8 cellular contexts compared by ENCODE assay signal in the genomic region with DNA sequence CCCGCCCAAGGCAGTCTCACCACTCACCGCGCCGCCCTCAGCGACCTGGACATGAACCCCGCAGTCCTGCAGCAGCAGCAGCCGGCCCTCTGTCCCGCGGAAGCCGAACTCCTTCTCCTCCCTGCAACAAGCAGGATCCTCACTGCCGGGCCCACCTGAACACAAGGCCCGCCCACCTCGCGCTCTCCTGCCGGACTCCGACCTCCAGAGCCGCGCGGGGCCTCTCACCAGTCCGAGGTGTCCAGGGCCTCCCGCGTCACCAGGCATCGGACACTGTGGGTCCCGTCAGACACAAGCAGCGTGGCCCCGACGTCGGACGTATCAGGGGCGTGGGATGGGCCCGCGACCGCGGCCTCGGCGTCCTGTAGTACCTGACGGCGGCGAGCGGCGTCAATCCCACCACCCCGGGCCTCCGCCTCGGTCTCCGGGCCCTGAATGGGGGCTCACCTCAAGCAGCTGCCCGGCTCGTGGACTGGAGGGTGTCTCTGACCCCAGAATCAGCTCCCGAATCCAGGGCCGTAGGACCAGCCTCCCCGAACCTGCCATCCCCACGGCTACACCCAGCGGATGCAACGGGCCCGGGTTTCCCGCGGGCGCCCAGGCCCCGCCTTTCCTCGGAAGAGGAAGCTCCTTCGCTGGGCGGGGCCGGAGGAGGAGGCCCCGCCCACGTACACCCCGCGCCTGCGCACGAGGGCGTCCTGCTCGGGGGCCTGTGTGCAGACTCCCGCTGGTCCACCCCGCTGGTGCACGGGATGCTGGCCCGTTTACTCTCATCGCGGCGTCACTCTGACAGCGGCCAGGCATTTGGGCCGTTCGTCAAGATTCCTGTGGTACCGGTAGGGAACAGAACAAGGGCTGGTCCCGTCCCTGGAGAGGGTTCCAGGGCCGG. TPM values are rescaled to one million over a fixed set of nuclear protein-coding genes. Genes with fewer than 3 reads are reported as not detected.
A peak's percentile ranks its signal among the peaks of the same experiment; 100 is the strongest.
DNase-seq lines count a peak whose midpoint lies in the region; ATAC-seq, FAIRE-seq and TF ChIP-seq lines count a peak whose summit lies in the region.

A gene (minus strand): TSS at position 586 of the 889 bp plus-strand sequence. CDS start 40 bp downstream, at position 546.

- 0 out of 2 replicates have a peak, but pooled peaks cover 4% of the 10 kb centered on the region for H3K36me3 Mint-ChIP-seq in WTC11

- peak within 1 kb of the TSS; percentile 73 for H2AFZ ChIP-seq in ACC112 (ENCODE audit: low read length, unreplicated experiment)

- peaks cover 18% of the 10 kb centered on the region for H3K4me1 Mint-ChIP-seq in WTC11

- H3K27ac Mint-ChIP-seq in WTC11, result peak within 1 kb of the TSS; percentile 98

- H3K27me3 Mint-ChIP-seq in WTC11 (ENCODE audit: low read depth), result peaks cover 12% of the 10 kb centered on the region

- H3K4me3 ChIP-seq in ACC112 (ENCODE audit: low read depth, low read length) (peak within 1 kb of the TSS; percentile 85), bronchial epithelial cell (ENCODE audit: low read depth, low read length) (peak within 1 kb of the TSS; percentile 98)

- POLR2A ChIA-PET in WTC11 (lab: Charles Lee), result interaction anchor here (1.0 to 2.5 kb wide), 4 partner anchors 12 to 276 kb away, joined by 3 to 9 read pairs (median 4); no protein-coding TSS in a partner anchor

- peak within 1 kb of the TSS; percentile 83 for H3K27ac ChIP-seq in ACC112 (ENCODE audit: low read depth, low read length)

- peak; percentile 85 for DNase-seq in NCI-H2196 (lab: John Stamatoyannopoulos, UW; ENCODE audit: unreplicated experiment)
- peak; percentile 90 for DNase-seq in WTC11 (ENCODE audit: low spot score)
- peak; percentile 78 for DNase-seq in bronchial epithelial cell (ENCODE audit: low read depth)
- peak; percentile 97 for DNase-seq in iPS-NIHi7 (ENCODE audit: extremely low spot score)
- peak; percentile 73 for DNase-seq in smooth muscle cell of the brain vasculature (ENCODE audit: low read depth, low spot score)

- H3K27me3 ChIP-seq in ACC112 (ENCODE audit: insufficient read depth, low read length), result peaks cover under 1% of the 10 kb centered on the region; the same call in 1 of the 2 replicates
- no peaks in the 10 kb centered on the region for H3K27me3 ChIP-seq in bronchial epithelial cell (ENCODE audit: control insufficient read depth, insufficient read depth, low read length)

- TF ChIP-seq CTCF in WTC11 (IDR thresholded peaks at IDR 0.05) (no peak), bronchial epithelial cell (IDR thresholded peaks at IDR 0.05; ENCODE audit: insufficient read depth, low read length, severe bottlenecking) (no peak)

- H3K4me3 Mint-ChIP-seq in WTC11, result peak within 1 kb of the TSS; percentile 91

- CTCF ChIA-PET in WTC11 (lab: Charles Lee), result interaction anchor here (0.8 to 10.3 kb wide), 19 partner anchors 11 to 405 kb away, joined by 3 to 137 read pairs (median 6); a partner anchor contains a TSS

- H3K79me2 ChIP-seq in ACC112 (ENCODE audit: control insufficient read depth, insufficient read depth, low read length, unreplicated experiment), result no peaks in the 10 kb centered on the region

- H3K9me3 Mint-ChIP-seq in WTC11, result no peaks in the 10 kb centered on the region

- H3K36me3 ChIP-seq in ACC112 (ENCODE audit: insufficient read depth, low read length), result no peaks in the 10 kb centered on the region
- peaks cover 7% of the 10 kb centered on the region for H3K36me3 ChIP-seq in bronchial epithelial cell (ENCODE audit: control insufficient read depth, insufficient read depth, low read length)

- ATAC-seq in GM18520 (IDR thresholded peaks at IDR 0.05; ENCODE audit: unreplicated experiment), result peak; percentile 55
- peak; percentile 31 for ATAC-seq in HG03060 (IDR thresholded peaks at IDR 0.05; ENCODE audit: low read depth, unreplicated experiment)
- peak; percentile 50 for ATAC-seq in WTC11

- FAIRE-seq in bronchial epithelial cell (lab: Jason Lieb, UNC), result no peak

- peaks cover 4% of the 10 kb centered on the region for H3K4me1 ChIP-seq in ACC112 (ENCODE audit: control insufficient read depth, insufficient read depth, low read length, unreplicated experiment)

TF ChIP-seq in WTC11, 78 proteins besides CTCF, POLR2A, EP300 and RAD21 (continues in another document):
- TF ChIP-seq FOXP1 (CRISPR knock-in tag; IDR thresholded peaks at IDR 0.05; ENCODE audit: borderline replicate concordance), result 0 out of 2 replicates have a peak, but pooled peaks have one; percentile 32
- TF ChIP-seq, protein P1, sequence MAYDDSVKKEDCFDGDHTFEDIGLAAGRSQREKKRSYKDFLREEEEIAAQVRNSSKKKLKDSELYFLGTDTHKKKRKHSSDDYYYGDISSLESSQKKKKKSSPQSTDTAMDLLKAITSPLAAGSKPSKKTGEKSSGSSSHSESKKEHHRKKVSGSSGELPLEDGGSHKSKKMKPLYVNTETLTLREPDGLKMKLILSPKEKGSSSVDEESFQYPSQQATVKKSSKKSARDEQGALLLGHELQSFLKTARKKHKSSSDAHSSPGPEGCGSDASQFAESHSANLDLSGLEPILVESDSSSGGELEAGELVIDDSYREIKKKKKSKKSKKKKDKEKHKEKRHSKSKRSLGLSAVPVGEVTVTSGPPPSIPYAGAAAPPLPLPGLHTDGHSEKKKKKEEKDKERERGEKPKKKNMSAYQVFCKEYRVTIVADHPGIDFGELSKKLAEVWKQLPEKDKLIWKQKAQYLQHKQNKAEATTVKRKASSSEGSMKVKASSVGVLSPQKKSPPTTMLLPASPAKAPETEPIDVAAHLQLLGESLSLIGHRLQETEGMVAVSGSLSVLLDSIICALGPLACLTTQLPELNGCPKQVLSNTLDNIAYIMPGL (CRISPR knock-in tag; IDR thresholded peaks at IDR 0.05), result 0 out of 2 replicates have a peak, but pooled peaks have one; percentile 35
- 0 out of 2 replicates have a peak, but pooled peaks have one; percentile 12 for TF ChIP-seq CREB1 (CRISPR knock-in tag; IDR thresholded peaks at IDR 0.05)
- TF ChIP-seq, protein P2, sequence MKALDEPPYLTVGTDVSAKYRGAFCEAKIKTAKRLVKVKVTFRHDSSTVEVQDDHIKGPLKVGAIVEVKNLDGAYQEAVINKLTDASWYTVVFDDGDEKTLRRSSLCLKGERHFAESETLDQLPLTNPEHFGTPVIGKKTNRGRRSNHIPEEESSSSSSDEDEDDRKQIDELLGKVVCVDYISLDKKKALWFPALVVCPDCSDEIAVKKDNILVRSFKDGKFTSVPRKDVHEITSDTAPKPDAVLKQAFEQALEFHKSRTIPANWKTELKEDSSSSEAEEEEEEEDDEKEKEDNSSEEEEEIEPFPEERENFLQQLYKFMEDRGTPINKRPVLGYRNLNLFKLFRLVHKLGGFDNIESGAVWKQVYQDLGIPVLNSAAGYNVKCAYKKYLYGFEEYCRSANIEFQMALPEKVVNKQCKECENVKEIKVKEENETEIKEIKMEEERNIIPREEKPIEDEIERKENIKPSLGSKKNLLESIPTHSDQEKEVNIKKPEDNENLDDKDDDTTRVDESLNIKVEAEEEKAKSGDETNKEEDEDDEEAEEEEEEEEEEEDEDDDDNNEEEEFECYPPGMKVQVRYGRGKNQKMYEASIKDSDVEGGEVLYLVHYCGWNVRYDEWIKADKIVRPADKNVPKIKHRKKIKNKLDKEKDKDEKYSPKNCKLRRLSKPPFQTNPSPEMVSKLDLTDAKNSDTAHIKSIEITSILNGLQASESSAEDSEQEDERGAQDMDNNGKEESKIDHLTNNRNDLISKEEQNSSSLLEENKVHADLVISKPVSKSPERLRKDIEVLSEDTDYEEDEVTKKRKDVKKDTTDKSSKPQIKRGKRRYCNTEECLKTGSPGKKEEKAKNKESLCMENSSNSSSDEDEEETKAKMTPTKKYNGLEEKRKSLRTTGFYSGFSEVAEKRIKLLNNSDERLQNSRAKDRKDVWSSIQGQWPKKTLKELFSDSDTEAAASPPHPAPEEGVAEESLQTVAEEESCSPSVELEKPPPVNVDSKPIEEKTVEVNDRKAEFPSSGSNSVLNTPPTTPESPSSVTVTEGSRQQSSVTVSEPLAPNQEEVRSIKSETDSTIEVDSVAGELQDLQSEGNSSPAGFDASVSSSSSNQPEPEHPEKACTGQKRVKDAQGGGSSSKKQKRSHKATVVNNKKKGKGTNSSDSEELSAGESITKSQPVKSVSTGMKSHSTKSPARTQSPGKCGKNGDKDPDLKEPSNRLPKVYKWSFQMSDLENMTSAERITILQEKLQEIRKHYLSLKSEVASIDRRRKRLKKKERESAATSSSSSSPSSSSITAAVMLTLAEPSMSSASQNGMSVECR (CRISPR knock-in tag; IDR thresholded peaks at IDR 0.05; ENCODE audit: borderline replicate concordance), result peak; percentile 79; the same call in 1 of the 2 replicates
- TF ChIP-seq ZBTB21 (CRISPR knock-in tag; IDR thresholded peaks at IDR 0.05; ENCODE audit: borderline replicate concordance), result no peak
- peak; percentile 41; the same call in 1 of the 2 replicates for TF ChIP-seq FOXK1 (CRISPR knock-in tag; IDR thresholded peaks at IDR 0.05)
- TF ChIP-seq, protein P3, sequence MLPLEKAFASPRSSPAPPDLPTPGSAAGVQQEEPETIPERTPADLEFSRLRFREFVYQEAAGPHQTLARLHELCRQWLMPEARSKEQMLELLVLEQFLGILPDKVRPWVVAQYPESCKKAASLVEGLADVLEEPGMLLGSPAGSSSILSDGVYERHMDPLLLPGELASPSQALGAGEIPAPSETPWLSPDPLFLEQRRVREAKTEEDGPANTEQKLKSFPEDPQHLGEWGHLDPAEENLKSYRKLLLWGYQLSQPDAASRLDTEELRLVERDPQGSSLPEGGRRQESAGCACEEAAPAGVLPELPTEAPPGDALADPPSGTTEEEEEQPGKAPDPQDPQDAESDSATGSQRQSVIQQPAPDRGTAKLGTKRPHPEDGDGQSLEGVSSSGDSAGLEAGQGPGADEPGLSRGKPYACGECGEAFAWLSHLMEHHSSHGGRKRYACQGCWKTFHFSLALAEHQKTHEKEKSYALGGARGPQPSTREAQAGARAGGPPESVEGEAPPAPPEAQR (CRISPR knock-in tag; IDR thresholded peaks at IDR 0.05), result no peak
- TF ChIP-seq ETV6 (CRISPR knock-in tag; IDR thresholded peaks at IDR 0.05), result peak; percentile 60; the same call in 1 of the 2 replicates
- no peak for TF ChIP-seq FOXJ3 (CRISPR knock-in tag; IDR thresholded peaks at IDR 0.05; ENCODE audit: borderline replicate concordance)
- TF ChIP-seq SMAD3 (CRISPR knock-in tag; IDR thresholded peaks at IDR 0.05; ENCODE audit: borderline replicate concordance), result 0 out of 2 replicates have a peak, but pooled peaks have one; percentile 80
- TF ChIP-seq RELA (CRISPR knock-in tag; IDR thresholded peaks at IDR 0.05; ENCODE audit: borderline replicate concordance), result peak; percentile 76; the same call in 1 of the 2 replicates
- TF ChIP-seq, protein P4, sequence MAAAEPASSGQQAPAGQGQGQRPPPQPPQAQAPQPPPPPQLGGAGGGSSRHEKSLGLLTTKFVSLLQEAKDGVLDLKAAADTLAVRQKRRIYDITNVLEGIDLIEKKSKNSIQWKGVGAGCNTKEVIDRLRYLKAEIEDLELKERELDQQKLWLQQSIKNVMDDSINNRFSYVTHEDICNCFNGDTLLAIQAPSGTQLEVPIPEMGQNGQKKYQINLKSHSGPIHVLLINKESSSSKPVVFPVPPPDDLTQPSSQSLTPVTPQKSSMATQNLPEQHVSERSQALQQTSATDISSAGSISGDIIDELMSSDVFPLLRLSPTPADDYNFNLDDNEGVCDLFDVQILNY (CRISPR knock-in tag; IDR thresholded peaks at IDR 0.05), result peak; percentile 64; the same call in 1 of the 2 replicates

RNA-seq across cellular contexts. Expression of the gene that starts here (rescaled TPM):
- 38.1 to 41.3 TPM (median 40.7 TPM) in 3 replicates for total RNA-seq in WTC11 (2021)
- 8.4 and 11.0 TPM in 2 replicates for total RNA-seq in bronchial epithelial cell

Comparison
In these comparisons a context has a peak if more than half of its experiments do, and no peak if none do; other contexts are left out.
1. Peak in every context shown above with its lines: DNase-seq, ATAC-seq, H3K4me3 ChIP-seq and H3K27ac ChIP-seq.